ENCODE assay signal across 11 cellular contexts in genomic region chr1:117405042-117405441, GRCh38.
"Had no signal": no experiment of that assay in that cellular context is flagged by ENCODE, and none has a peak within 500 bp of the region (broad histone marks: within the 10 kb centered on the region; RNA-seq: fewer than 3 reads in every experiment).

No MANE protein-coding gene starts in this region.

- H2AFZ ChIP-seq: GM23248, GM23338 had no signal

- H3K4me3 Mint-ChIP-seq: GM23338, H9, HFFc6 had no signal

- H3K4me2 ChIP-seq: GM23338 had no signal

- DNase-seq: GM23248, GOT3, H7, H9, HCEC 1CT, HFFc6 had no signal

- H3K27ac ChIP-seq: GM23248 had no signal

- H3K4me3 ChIP-seq: GM23248, GM23338, HAP-1 had no signal

- H3K27ac Mint-ChIP-seq: GM23338, HFFc6 had no signal

- H3K4me1 ChIP-seq: HAP-1 had no signal

- H3K9ac ChIP-seq: GM23248 had no signal

- ATAC-seq: GM23338, HCT116 had no signal

- FAIRE-seq: H1, H54 had no signal

- H3K9me3 ChIP-seq: HAP-1 had no signal
